Comparison of ENCODE assay signal across 15 cellular contexts in the genomic region with DNA sequence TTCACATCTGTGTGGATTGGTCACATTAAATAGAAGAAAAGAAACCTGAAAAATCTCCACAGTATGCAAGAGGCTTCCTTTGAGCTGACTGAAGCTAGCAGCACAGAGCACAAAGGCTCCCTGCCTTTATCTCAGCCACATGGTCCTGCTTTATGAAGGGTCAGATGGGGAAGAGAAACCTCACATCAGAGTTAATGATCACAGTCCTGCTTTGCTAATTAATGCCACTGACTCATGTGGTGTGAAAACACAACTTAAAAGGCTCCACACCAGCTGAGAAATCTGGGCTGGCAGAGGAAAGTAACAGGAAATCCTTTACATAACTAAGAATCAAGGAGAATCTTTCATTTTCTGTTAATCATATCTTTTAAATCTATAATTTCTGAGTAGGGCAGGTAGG.
DNase-seq lines count a peak whose midpoint lies in the region; ATAC-seq and TF ChIP-seq lines count a peak whose summit lies in the region.
"Had no signal": no experiment of that assay in that cellular context is flagged by ENCODE, and none has a peak within 500 bp of the region (broad histone marks: within the 10 kb centered on the region; RNA-seq: fewer than 3 reads in every experiment).

No MANE protein-coding gene starts in this region.

- H3K27ac ChIP-seq in smooth muscle cell (ENCODE audit: low read depth) (no peak overlapping the region), body of pancreas (no peak overlapping the region)
- H3K27ac ChIP-seq: stomach had no signal

- no peak overlapping the region for H3K4me3 ChIP-seq in smooth muscle cell
- no peak overlapping the region for H3K4me3 ChIP-seq in body of pancreas
- H3K4me3 ChIP-seq: stomach had no signal

- intact Hi-C loops in body of pancreas (cut with DNase I): no loop called here

- TF ChIP-seq POLR2A in body of pancreas (IDR thresholded peaks at IDR 0.05): no peak

- peaks cover 3% of the 10 kb centered on the region for H3K36me3 ChIP-seq in smooth muscle cell (ENCODE audit: low read depth)
- no peaks in the 10 kb centered on the region for H3K36me3 ChIP-seq in body of pancreas (replicated peaks in 1 of 2; ENCODE audit: insufficient read depth in 1 of 2, low read depth in 2 of 2)
- H3K36me3 ChIP-seq: stomach had no signal

- TF ChIP-seq CTCF in smooth muscle cell (IDR thresholded peaks at IDR 0.05; ENCODE audit: borderline replicate concordance, insufficient read depth, poor library complexity, severe bottlenecking) (no peak), body of pancreas (IDR thresholded peaks at IDR 0.05) (no peak)

- no peak overlapping the region for H3K9ac ChIP-seq in smooth muscle cell (ENCODE audit: low read depth)

- H3K79me2 ChIP-seq in smooth muscle cell (ENCODE audit: low read depth): no peaks in the 10 kb centered on the region

- H4K20me1 ChIP-seq in smooth muscle cell (ENCODE audit: low read depth): no peaks in the 10 kb centered on the region

- no peaks in the 10 kb centered on the region for H3F3A ChIP-seq in smooth muscle cell (ENCODE audit: low read depth)

- no peak for DNase-seq in smooth muscle cell (lab: John Stamatoyannopoulos, UW; ENCODE audit: unreplicated experiment)
- DNase-seq in NCI-H187 treated with DMSO at 0.1 percent for 48 hours (lab: John Stamatoyannopoulos, UW): no peak
- no peak for DNase-seq in NCI-H524 (lab: John Stamatoyannopoulos, UW)
- no peak for DNase-seq in body of pancreas
- DNase-seq: activated CD4-positive, alpha-beta T cell treated with anti-CD3 and anti-CD28 coated beads, Interleukin-2, amount 50 U/mL, for 48 hours; activated naive CD4-positive, alpha-beta T cell; CD4-positive, alpha-beta T cell; H7; NCI-H1436; retina; stomach; T-helper 1 cell had no signal

- peak overlapping the region; percentile 33 for H3K4me2 ChIP-seq in smooth muscle cell

- peaks cover 10% of the 10 kb centered on the region for H3K4me1 ChIP-seq in smooth muscle cell (ENCODE audit: low read depth)
- H3K4me1 ChIP-seq in body of pancreas: no peaks in the 10 kb centered on the region
- H3K4me1 ChIP-seq: stomach had no signal

- peak overlapping the region; percentile 60 for H2AFZ ChIP-seq in smooth muscle cell (ENCODE audit: low read depth)

- H3K27me3 ChIP-seq in smooth muscle cell (ENCODE audit: low read depth): no peaks in the 10 kb centered on the region
- no peaks in the 10 kb centered on the region for H3K27me3 ChIP-seq in body of pancreas
- H3K27me3 ChIP-seq: stomach had no signal

- ATAC-seq in GM19395 (IDR thresholded peaks at IDR 0.05; ENCODE audit: unreplicated experiment) (peak; percentile 79), HG02642 (IDR thresholded peaks at IDR 0.05; ENCODE audit: poor library complexity, unreplicated experiment) (peak; percentile 90), HG03520 (IDR thresholded peaks at IDR 0.05; ENCODE audit: unreplicated experiment) (peak; percentile 55), body of pancreas (no peak)

- H3K9me3 ChIP-seq in smooth muscle cell (replicated peaks; ENCODE audit: low read depth) (no peaks in the 10 kb centered on the region), body of pancreas (no peaks in the 10 kb centered on the region)
